ENCODE assay signal across 13 cellular contexts in the genomic region with DNA sequence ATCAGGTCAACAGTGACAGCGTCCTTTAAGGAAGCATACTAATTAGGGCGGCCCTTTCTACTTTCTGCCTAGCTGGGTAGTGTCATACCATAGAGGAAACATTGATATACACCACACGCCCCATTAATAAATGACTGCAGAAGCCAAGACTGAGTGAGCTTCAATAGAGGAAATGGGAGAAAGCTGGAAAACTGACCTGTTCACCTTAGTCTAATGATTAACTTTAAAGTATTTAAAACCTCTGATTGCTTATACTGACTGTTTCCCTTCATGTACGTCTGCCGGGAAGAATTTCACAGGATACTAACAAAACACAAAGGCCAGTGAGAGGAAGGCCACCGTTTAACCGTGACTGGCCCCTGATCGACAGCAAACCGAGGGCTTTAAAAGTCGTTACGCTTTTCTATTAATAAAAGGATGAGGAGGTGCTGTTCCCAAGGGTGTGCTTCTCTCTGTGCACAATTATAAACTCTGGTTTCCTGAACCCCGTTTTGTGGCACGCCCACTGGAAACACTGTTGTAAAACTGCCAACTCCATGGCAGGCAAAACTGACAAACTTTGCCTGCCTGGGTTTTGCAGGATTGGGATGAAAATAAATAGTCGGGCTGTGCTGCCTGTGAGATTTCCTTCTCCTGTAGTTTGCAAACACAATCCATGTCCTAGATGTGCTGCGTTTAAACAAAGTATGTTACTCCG.
DNase-seq lines count a peak whose midpoint lies in the region; ATAC-seq and TF ChIP-seq lines count a peak whose summit lies in the region.
"Had no signal": no experiment of that assay in that cellular context is flagged by ENCODE, and none has a peak within 500 bp of the region (broad histone marks: within the 10 kb centered on the region; RNA-seq: fewer than 3 reads in every experiment).

No MANE protein-coding gene starts in this region.

- no peak for ATAC-seq in HG02870 (IDR thresholded peaks at IDR 0.05; ENCODE audit: unreplicated experiment)
- no peak for ATAC-seq in HG03139 (IDR thresholded peaks at IDR 0.05; ENCODE audit: unreplicated experiment)
- ATAC-seq: GM23338 had no signal

- H3K36me3 ChIP-seq in fibroblast of lung (ENCODE audit: control insufficient read depth, insufficient read depth, low read length) (peaks cover 10% of the 10 kb centered on the region), subcutaneous abdominal adipose tissue (ENCODE audit: control insufficient read depth in 5 of 5, insufficient read depth in 5 of 5, low read length in 5 of 5) (peaks cover 39 to 69% (median 64%) of the 10 kb centered on the region in 5 donors)

- H3K4me3 ChIP-seq in fibroblast of lung (replicated peaks in 1 of 4; ENCODE audit: control extremely low read depth in 1 of 4, insufficient read depth in 1 of 4, low read depth in 3 of 4, low read length in 4 of 4) (no peak overlapping the region), subcutaneous abdominal adipose tissue (ENCODE audit: low read depth in 1 of 5, low read length in 5 of 5) (peak overlapping the region in 2 of 5 donors; percentile 15 to 38)
- H3K4me3 ChIP-seq: GM23338 had no signal

- H3K27me3 ChIP-seq in fibroblast of lung (ENCODE audit: control insufficient read depth, insufficient read depth, low read length) (no peaks in the 10 kb centered on the region), subcutaneous abdominal adipose tissue (ENCODE audit: control insufficient read depth in 5 of 5, insufficient read depth in 4 of 5, low read length in 5 of 5) (no peaks in the 10 kb centered on the region)

- H3K9ac ChIP-seq in fibroblast of lung (ENCODE audit: insufficient read depth, low read length) (no peak overlapping the region), subcutaneous abdominal adipose tissue (ENCODE audit: low read length in 5 of 5) (peak overlapping the region in 1 of 5 donors; percentile 26)

- H3K4me2 ChIP-seq in fibroblast of lung (ENCODE audit: extremely low read depth, insufficient read depth, low read length), result peak overlapping the region; percentile 53
- H3K4me2 ChIP-seq: GM23338 had no signal

- H2AFZ ChIP-seq in fibroblast of lung (ENCODE audit: low read length), result no peak overlapping the region
- H2AFZ ChIP-seq: GM23338 had no signal

- H3K4me1 ChIP-seq in fibroblast of lung (ENCODE audit: control insufficient read depth, extremely low read depth, insufficient read depth, low read length), result peaks cover 32% of the 10 kb centered on the region
- peaks cover 7 to 57% (median 29%) of the 10 kb centered on the region in 5 donors for H3K4me1 ChIP-seq in subcutaneous abdominal adipose tissue (ENCODE audit: control insufficient read depth in 5 of 5, insufficient read depth in 5 of 5, low read length in 5 of 5)

- H3K27ac ChIP-seq in fibroblast of lung (ENCODE audit: insufficient read depth, low read length), result peak overlapping the region; percentile 51
- peak overlapping the region; percentile 35 for H3K27ac ChIP-seq in subcutaneous abdominal adipose tissue (ENCODE audit: low read depth, low read length)

- TF ChIP-seq CTCF in fibroblast of lung (conservative IDR thresholded peaks at IDR 0.05 in 1 of 2, IDR thresholded peaks at IDR 0.05 in 1 of 2; ENCODE audit: low read depth in 1 of 2, low read length in 2 of 2), result no peak

- peak; percentile 83 for DNase-seq in HT-29 (ENCODE audit: low spot score)
- DNase-seq in fibroblast of lung (ENCODE audit: low read depth in 2 of 2), result peak; percentile 22 to 37
- DNase-seq in mucosa of gallbladder (ENCODE audit: low spot score), result peak; percentile 38
- DNase-seq in superior temporal gyrus (ENCODE audit: extremely low spot score), result no peak
- DNase-seq in NK-92 treated with Interleukin-12 subunit alpha and Interleukin-12 subunit beta, amount 100 ng/mL, for 24 hours (lab: John Stamatoyannopoulos, UW), result no peak
- DNase-seq: activated CD4-positive, alpha-beta T cell treated with anti-CD3 and anti-CD28 coated beads for 48 hours; activated effector memory CD4-positive, alpha-beta T cell treated with Interleukin-2 at 50 U/mL for 16 hours; COR-L47; NCI-H748 treated with DMSO at 0.1 percent for 48 hours had no signal

- H3K79me2 ChIP-seq in fibroblast of lung (ENCODE audit: control insufficient read depth, insufficient read depth, low read length), result peaks cover 4% of the 10 kb centered on the region

- no peaks in the 10 kb centered on the region for H4K20me1 ChIP-seq in fibroblast of lung (ENCODE audit: control insufficient read depth, extremely low read depth, insufficient read depth, low read length)

- H3K9me3 ChIP-seq in fibroblast of lung (ENCODE audit: control insufficient read depth, insufficient read depth, low read depth, low read length), result no peaks in the 10 kb centered on the region
- no peaks in the 10 kb centered on the region for H3K9me3 ChIP-seq in subcutaneous abdominal adipose tissue (ENCODE audit: control insufficient read depth in 5 of 5, low read length in 5 of 5)

Comparison
In these comparisons a context has a peak if more than half of its experiments do, and no peak if none do; other contexts are left out.
1. DNase-seq: peak in HT-29 (single experiment), fibroblast of lung (2 of 2) and mucosa of gallbladder (single experiment); none in superior temporal gyrus (single experiment) and NK-92 treated with Interleukin-12 subunit alpha and Interleukin-12 subunit beta, amount 100 ng/mL, for 24 hours (single experiment).